Comparison of ENCODE assay signal across 14 cellular contexts in genomic region chr13:73870036-73870741, GRCh38.
DNase-seq lines count a peak whose midpoint lies in the region; ATAC-seq and TF ChIP-seq lines count a peak whose summit lies in the region.
"Had no signal": no experiment of that assay in that cellular context is flagged by ENCODE, and none has a peak within 500 bp of the region (broad histone marks: within the 10 kb centered on the region; RNA-seq: fewer than 3 reads in every experiment).

No MANE protein-coding gene starts in this region.

- H3F3A ChIP-seq in SK-N-SH (replicated peaks; ENCODE audit: insufficient read depth): peaks cover 10% of the 10 kb centered on the region

- H3K27ac ChIP-seq in SK-N-SH (ENCODE audit: low read depth in 2 of 2, low read length in 1 of 2): peak overlapping the region in 1 of 2 experiments; percentile 80; a peak in 2 of 4 replicates
- H3K27ac ChIP-seq in brain microvascular endothelial cell: peak overlapping the region; percentile 81
- H3K27ac ChIP-seq in hepatocyte: peak overlapping the region; percentile 9
- H3K27ac ChIP-seq: 22Rv1 had no signal

- no peak overlapping the region for H2AFZ ChIP-seq in SK-N-SH (ENCODE audit: low read depth)
- H2AFZ ChIP-seq in hepatocyte: no peak overlapping the region

- H3K9ac ChIP-seq in SK-N-SH (peak overlapping the region; percentile 9; the same call in 1 of the 2 replicates), skeletal muscle satellite cell (ENCODE audit: low read depth, low read length) (no peak overlapping the region)

- H3K9me2 ChIP-seq in SK-N-SH (no peaks in the 10 kb centered on the region), hepatocyte (replicated peaks; ENCODE audit: insufficient read depth) (no peaks in the 10 kb centered on the region)

- H3K9me3 ChIP-seq in SK-N-SH (no peaks in the 10 kb centered on the region), hepatocyte (ENCODE audit: low read depth) (no peaks in the 10 kb centered on the region), skeletal muscle satellite cell (replicated peaks; ENCODE audit: low read length) (no peaks in the 10 kb centered on the region)

- TF ChIP-seq CTCF in SK-N-SH (IDR thresholded peaks at IDR 0.05): no peak
- TF ChIP-seq CTCF in brain microvascular endothelial cell (IDR thresholded peaks at IDR 0.05; ENCODE audit: low read depth, low read length, missing control alignments): no peak
- TF ChIP-seq CTCF in hepatocyte (IDR thresholded peaks at IDR 0.05; ENCODE audit: poor library complexity): no peak

- WGBS in SK-N-SH (ENCODE audit: low lambda C conversion rate): 88% methylated on average over 5 of the region's 5 CpGs
- WGBS in hepatocyte (ENCODE audit: low lambda C conversion rate, missing lambda C conversion rate): 65% methylated on average over 5 of the region's 5 CpGs

- no peak for DNase-seq in SK-N-SH
- DNase-seq in brain microvascular endothelial cell: no peak
- peak; percentile 29 for DNase-seq in hepatocyte (ENCODE audit: low spot score)
- DNase-seq in NAMALWA (ENCODE audit: low spot score): no peak
- DNase-seq: activated CD4-positive, alpha-beta T cell treated with anti-CD3 and anti-CD28 coated beads, Interleukin-2, amount 10 ng/mL, durations not matched to agents 24 days and 14 days; activated T-cell treated with anti-CD3 and anti-CD28 coated beads, Interleukin-2, amount 50 U/mL, for 4 hours; GDM1; NCI-H1930; T-helper 2 cell had no signal

- in situ Hi-C loops in brain microvascular endothelial cell (cut with HindIII; ENCODE audit: low pct_ligation_motif_present, low sequenced_read_pairs): no loop called here

- H3K27me3 ChIP-seq in SK-N-SH (ENCODE audit: insufficient read depth) (no peaks in the 10 kb centered on the region), brain microvascular endothelial cell (replicated peaks) (no peaks in the 10 kb centered on the region), hepatocyte (no peaks in the 10 kb centered on the region), skeletal muscle satellite cell (ENCODE audit: control insufficient read depth, insufficient read depth, low read length) (no peaks in the 10 kb centered on the region)

- H3K36me3 ChIP-seq in SK-N-SH (replicated peaks in 1 of 2; ENCODE audit: control insufficient read depth in 1 of 2, insufficient read depth in 2 of 2, low read length in 1 of 2): peaks cover 0 to 5% of the 10 kb centered on the region in 2 experiments
- no peaks in the 10 kb centered on the region for H3K36me3 ChIP-seq in brain microvascular endothelial cell (replicated peaks)
- H3K36me3 ChIP-seq in hepatocyte (replicated peaks; ENCODE audit: insufficient read depth, low read depth): no peaks in the 10 kb centered on the region
- no peaks in the 10 kb centered on the region for H3K36me3 ChIP-seq in skeletal muscle satellite cell (ENCODE audit: insufficient read depth, low read length)

- peak overlapping the region in 1 of 2 experiments; percentile 39; a peak in 1 of 4 replicates for H3K4me3 ChIP-seq in SK-N-SH (ENCODE audit: low read depth in 2 of 2, low read length in 1 of 2)
- H3K4me3 ChIP-seq in brain microvascular endothelial cell (ENCODE audit: low read depth, low read length): no peak overlapping the region
- no peak overlapping the region for H3K4me3 ChIP-seq in hepatocyte
- H3K4me3 ChIP-seq in skeletal muscle satellite cell (ENCODE audit: low read length): no peak overlapping the region

- no peak for TF ChIP-seq RAD21 in SK-N-SH (IDR thresholded peaks at IDR 0.05; ENCODE audit: low read length)

- H3K79me2 ChIP-seq in SK-N-SH (ENCODE audit: insufficient read depth) (no peaks in the 10 kb centered on the region), hepatocyte (peaks cover 3% of the 10 kb centered on the region)

- POLR2A ChIA-PET in SK-N-SH (lab: Yijun Ruan, JAX): no interaction called here

- CTCF ChIA-PET in SK-N-SH (lab: Yijun Ruan, JAX): interaction anchor here (0.9 to 1.7 kb wide), 3 partner anchors 15 to 272 kb away, joined by 3 to 4 read pairs (median 3); no protein-coding TSS in a partner anchor

- no peak for TF ChIP-seq EP300 in SK-N-SH (IDR thresholded peaks at IDR 0.05; ENCODE audit: borderline replicate concordance in 1 of 2, low read depth in 1 of 2, low read length in 1 of 2)

- H3K4me2 ChIP-seq in SK-N-SH (peak overlapping the region; percentile 48), hepatocyte (no peak overlapping the region), skeletal muscle satellite cell (ENCODE audit: low read length) (peak overlapping the region; percentile 73)

- H3K4me1 ChIP-seq in SK-N-SH (ENCODE audit: control insufficient read depth in 1 of 2, insufficient read depth in 2 of 2, low read depth in 1 of 2, low read length in 1 of 2) (peaks cover 0 to 13% of the 10 kb centered on the region in 2 experiments; a peak in 1 of 4 replicates), hepatocyte (ENCODE audit: insufficient read depth) (no peaks in the 10 kb centered on the region), skeletal muscle satellite cell (ENCODE audit: control insufficient read depth, insufficient read depth, low read length) (peaks cover 33% of the 10 kb centered on the region)

- H4K20me1 ChIP-seq in SK-N-SH (ENCODE audit: insufficient read depth): no peaks in the 10 kb centered on the region
- no peaks in the 10 kb centered on the region for H4K20me1 ChIP-seq in hepatocyte (ENCODE audit: insufficient read depth, poor library complexity, severe bottlenecking)

- ATAC-seq in SK-N-SH treated with all-trans-retinoic acid at 6 μM for 48 hours (no peak), HG03439 (IDR thresholded peaks at IDR 0.05; ENCODE audit: unreplicated experiment) (no peak), HG02852 (IDR thresholded peaks at IDR 0.05; ENCODE audit: unreplicated experiment) (no peak)

TF ChIP-seq in SK-N-SH, 30 proteins besides CTCF, POLR2A, EP300 and RAD21 (continues in another document):
- TF ChIP-seq TEAD4 (IDR thresholded peaks at IDR 0.05; ENCODE audit: borderline replicate concordance, insufficient read depth) (no peak), RCOR1 (IDR thresholded peaks at IDR 0.05; ENCODE audit: low read length) (no peak), PBX3 (IDR thresholded peaks at IDR 0.05) (no peak), YY1 (IDR thresholded peaks at IDR 0.05; ENCODE audit: low read depth) (no peak), TAF1 (IDR thresholded peaks at IDR 0.05; ENCODE audit: borderline replicate concordance, low read depth, low read length) (no peak), RXRA (IDR thresholded peaks at IDR 0.05; ENCODE audit: borderline replicate concordance, low read depth) (no peak), CHD2 (IDR thresholded peaks at IDR 0.05; ENCODE audit: low read length, partially characterized antibody) (no peak), SMC3 (IDR thresholded peaks at IDR 0.05; ENCODE audit: low read depth, low read length) (no peak), TCF12 (IDR thresholded peaks at IDR 0.05) (no peak), JUND (IDR thresholded peaks at IDR 0.05) (no peak), ELF1 (IDR thresholded peaks at IDR 0.05) (no peak), SIN3A (IDR thresholded peaks at IDR 0.05; ENCODE audit: borderline replicate concordance, low read depth, low read length) (no peak), MEF2A (IDR thresholded peaks at IDR 0.05; ENCODE audit: borderline replicate concordance, low read depth) (no peak), EZH2phosphoT487 (IDR thresholded peaks at IDR 0.05; ENCODE audit: borderline replicate concordance, low read depth) (no peak)

TF ChIP-seq in SK-N-SH treated with all-trans-retinoic acid at 6 μM for 48 hours, 23 proteins besides CTCF, POLR2A, EP300 and RAD21:
- TF ChIP-seq TCF4 (CRISPR knock-in tag; IDR thresholded peaks at IDR 0.05; ENCODE audit: borderline replicate concordance) (no peak), ZC3H10 (CRISPR knock-in tag; IDR thresholded peaks at IDR 0.05) (no peak), RARB (CRISPR knock-in tag; IDR thresholded peaks at IDR 0.05) (no peak)
TF ChIP-seq in SK-N-SH treated with all-trans-retinoic acid at 6 μM for 48 hours: peak in this region for 0.
